ENCODE assay signal across 35 cellular contexts in genomic region chr15:29792426-29793159, GRCh38. TPM values are rescaled to one million over a fixed set of nuclear protein-coding genes. Genes with fewer than 3 reads are reported as not detected.
A peak's percentile ranks its signal among the peaks of the same experiment; 100 is the strongest.
DNase-seq lines count a peak whose midpoint lies in the region; ATAC-seq and TF ChIP-seq lines count a peak whose summit lies in the region.
"Had no signal": no experiment of that assay in that cellular context is flagged by ENCODE, and none has a peak within 500 bp of the region (broad histone marks: within the 10 kb centered on the region; RNA-seq: fewer than 3 reads in every experiment).

No MANE protein-coding gene starts in this region.

- H3K27me3 Mint-ChIP-seq in MCF 10A (ENCODE audit: insufficient read depth, unreplicated experiment): no peaks in the 10 kb centered on the region

- DNase-seq in MCF 10A (ENCODE audit: unreplicated experiment) (no peak), mammary epithelial cell (no peak), astrocyte of the spinal cord (ENCODE audit: low read depth, low spot score) (peak; percentile 63), fibroblast of the aortic adventitia (ENCODE audit: low read depth) (peak; percentile 15), smooth muscle cell (lab: John Stamatoyannopoulos, UW; ENCODE audit: unreplicated experiment) (no peak), ureter (ENCODE audit: low spot score) (no peak), ecto neural progenitor cell (ENCODE audit: low spot score) (no peak)
- DNase-seq: activated CD4-positive, alpha-beta T cell treated with anti-CD3 and anti-CD28 coated beads for 1 hour; activated CD8-positive, alpha-beta T cell treated with anti-CD3 and anti-CD28 coated beads, Interleukin-2, amount 10 ng/mL, durations not matched to agents 7 days and 5 days; activated naive CD4-positive, alpha-beta T cell treated with anti-CD3 and anti-CD28 coated beads, Interleukin-2, amount 50 U/mL, for 16 hours; amygdala; CD4-positive, alpha-beta memory T cell; DND-41; hippocampal formation; Kasumi-1; NCI-H1694; NCI-H446; NCI-H774; nephron progenitor cell; ovary; Peyer's patch; SHP77 treated with DMSO at 0.1 percent for 48 hours; small intestine; stimulated activated CD4-positive, alpha-beta T cell treated with anti-CD3 and anti-CD28 coated beads, Interleukin-1b, Interleukin-23, amount 100 ng/mL, for 48 hours had no signal

- H3K4me2 ChIP-seq in mammary epithelial cell (ENCODE audit: insufficient read depth, low read depth, low read length) (no peak overlapping the region), smooth muscle cell (peak overlapping the region; percentile 52)

- H4K20me1 ChIP-seq in mammary epithelial cell (ENCODE audit: insufficient read depth, low read length): no peaks in the 10 kb centered on the region
- peaks cover 58% of the 10 kb centered on the region for H4K20me1 ChIP-seq in smooth muscle cell (ENCODE audit: low read depth)

- H3K4me3 Mint-ChIP-seq in MCF 10A (ENCODE audit: unreplicated experiment): no peak overlapping the region
- H3K4me3 Mint-ChIP-seq: activated CD8-positive, alpha-beta T cell treated with anti-CD3 and anti-CD28 coated beads, Interleukin-2, amount 10 ng/mL, durations not matched to agents 7 days and 5 days; CD4-positive, alpha-beta memory T cell; nephron progenitor cell; stimulated activated naive CD8-positive, alpha-beta T cell treated with anti-CD3 and anti-CD28 coated beads, Interleukin-15, Interleukin-2, amounts not matched to agents 100 ng/mL and 50 ng/mL, for 24 hours had no signal

- H3K36me3 ChIP-seq in mammary epithelial cell (ENCODE audit: insufficient read depth, low read length): peaks cover 8% of the 10 kb centered on the region
- peaks cover 13% of the 10 kb centered on the region for H3K36me3 ChIP-seq in smooth muscle cell (ENCODE audit: low read depth)
- H3K36me3 ChIP-seq: gastroesophageal sphincter, ovary, Peyer's patch had no signal

- H3K4me3 ChIP-seq in mammary epithelial cell (replicated peaks in 1 of 3; ENCODE audit: insufficient read depth in 1 of 3, low read depth in 2 of 3, low read length in 3 of 3) (no peak overlapping the region), astrocyte of the spinal cord (ENCODE audit: low read depth, low read length) (no peak overlapping the region), fibroblast of the aortic adventitia (ENCODE audit: low read depth, low read length) (no peak overlapping the region), smooth muscle cell (no peak overlapping the region)
- H3K4me3 ChIP-seq: cardiac muscle cell, coronary artery, gastroesophageal sphincter, lung, ovary, Peyer's patch, thoracic aorta had no signal

- peaks cover 82% of the 10 kb centered on the region for H3K79me2 ChIP-seq in mammary epithelial cell (ENCODE audit: insufficient read depth, low read length)
- H3K79me2 ChIP-seq in smooth muscle cell (ENCODE audit: low read depth): peaks cover 70% of the 10 kb centered on the region

- H3K27ac ChIP-seq in mammary epithelial cell (ENCODE audit: insufficient read depth, low read depth, low read length) (no peak overlapping the region), smooth muscle cell (ENCODE audit: low read depth) (peak overlapping the region; percentile 43)
- H3K27ac ChIP-seq: 22Rv1, cardiac muscle cell, coronary artery, gastroesophageal sphincter, HL-60, ovary, Peyer's patch, thoracic aorta had no signal

- H3K9ac ChIP-seq in mammary epithelial cell (ENCODE audit: insufficient read depth, low read length) (no peak overlapping the region), smooth muscle cell (ENCODE audit: low read depth) (no peak overlapping the region)

- POLR2A ChIA-PET in MCF 10A (lab: Yijun Ruan, JAX): interaction anchor here (0.6 to 0.7 kb wide), 2 partner anchors 21 to 42 kb away, joined by 3 read pairs; no protein-coding TSS in a partner anchor

- peaks cover 5% of the 10 kb centered on the region for H3K9me3 ChIP-seq in mammary epithelial cell (replicated peaks; ENCODE audit: insufficient read depth, low read length)
- H3K9me3 ChIP-seq in smooth muscle cell (replicated peaks; ENCODE audit: low read depth): peaks cover 7% of the 10 kb centered on the region
- H3K9me3 ChIP-seq: gastroesophageal sphincter, ovary, Peyer's patch, thoracic aorta had no signal

- peaks cover 28% of the 10 kb centered on the region for H3K36me3 Mint-ChIP-seq in MCF 10A (ENCODE audit: insufficient read depth, unreplicated experiment)
- H3K36me3 Mint-ChIP-seq: CD4-positive, alpha-beta memory T cell had no signal

- peaks cover 23% of the 10 kb centered on the region for H3K4me1 Mint-ChIP-seq in MCF 10A (ENCODE audit: insufficient read depth, unreplicated experiment)
- H3K4me1 Mint-ChIP-seq: CD4-positive, alpha-beta memory T cell; nephron progenitor cell had no signal

- peak overlapping the region; percentile 35 for H3K27ac Mint-ChIP-seq in MCF 10A (ENCODE audit: low read depth, unreplicated experiment)
- H3K27ac Mint-ChIP-seq: activated CD8-positive, alpha-beta T cell treated with anti-CD3 and anti-CD28 coated beads, Interleukin-2, amount 10 ng/mL, durations not matched to agents 7 days and 5 days; activated T-helper 2 cell treated with anti-CD3 and anti-CD28 coated beads, Interferon-gamma antibody, Interleukin-2, Interleukin-4, amounts not matched to agents 10 μg/mL and 5 μg/mL and 100 μg/mL, durations not matched to agents 14 hours and 24 hours and 36 hours; CD4-positive, alpha-beta memory T cell; nephron progenitor cell; stimulated activated naive CD8-positive, alpha-beta T cell treated with anti-CD3 and anti-CD28 coated beads, Interleukin-15, Interleukin-2, amounts not matched to agents 100 ng/mL and 50 ng/mL, for 24 hours had no signal

- no peak for ATAC-seq in HG03108 (IDR thresholded peaks at IDR 0.05; ENCODE audit: unreplicated experiment)
- ATAC-seq: activated CD8-positive, alpha-beta T cell treated with anti-CD3 and anti-CD28 coated beads, Interleukin-2, amount 10 ng/mL, durations not matched to agents 7 days and 5 days; gastroesophageal sphincter had no signal

- dilution Hi-C loops in mammary epithelial cell (cut with HindIII; ENCODE audit: low sequenced_read_pairs): no loop called here

- H3K9me3 Mint-ChIP-seq in MCF 10A (ENCODE audit: unreplicated experiment): no peaks in the 10 kb centered on the region
- H3K9me3 Mint-ChIP-seq: activated T-helper 2 cell treated with anti-CD3 and anti-CD28 coated beads, Interferon-gamma antibody, Interleukin-2, Interleukin-4, amounts not matched to agents 10 μg/mL and 5 μg/mL and 100 μg/mL, durations not matched to agents 14 hours and 24 hours and 36 hours had no signal

- no peak overlapping the region for H2AFZ ChIP-seq in mammary epithelial cell (ENCODE audit: low read depth, low read length)
- no peak overlapping the region for H2AFZ ChIP-seq in smooth muscle cell (ENCODE audit: low read depth)

- BruUV-seq in MCF 10A (replicated peaks; lab: Mats Ljungman, UMichigan) (no TSS peak), mammary epithelial cell (replicated peaks; lab: Mats Ljungman, UMichigan) (no TSS peak)

- in situ Hi-C loops in mammary epithelial cell (cut with MboI; ENCODE audit: low sequenced_read_pairs in 2 of 2): no loop called here
- in situ Hi-C loops in astrocyte of the spinal cord (cut with HindIII; ENCODE audit: low sequenced_read_pairs): no loop called here

- intact Hi-C loops in MCF 10A (cut with micrococcal nuclease) (no loop called here), mammary epithelial cell (cut with micrococcal nuclease) (no loop called here)

- H3F3A ChIP-seq in smooth muscle cell (ENCODE audit: low read depth): peaks cover 9% of the 10 kb centered on the region

- 97% methylated on average over 2 of the region's 2 CpGs for WGBS in mammary epithelial cell (ENCODE audit: low coverage, missing lambda C conversion rate)
- 85% methylated on average over 2 of the region's 2 CpGs for WGBS in smooth muscle cell (ENCODE audit: low lambda C conversion rate)

- H3K27me3 ChIP-seq in mammary epithelial cell (ENCODE audit: insufficient read depth, low read length) (no peaks in the 10 kb centered on the region), smooth muscle cell (ENCODE audit: low read depth) (no peaks in the 10 kb centered on the region)
- H3K27me3 ChIP-seq: cardiac muscle cell, gastroesophageal sphincter, ovary, Peyer's patch had no signal

- CTCF ChIA-PET in MCF 10A (lab: Yijun Ruan, JAX) (interaction anchor here (0.6 to 1.5 kb wide), 3 partner anchors 9 to 238 kb away, joined by 3 to 4 read pairs (median 3); no protein-coding TSS in a partner anchor), mammary epithelial cell (lab: Charles Lee; ENCODE audit: low non-redundant PET) (no interaction called here)

- TF ChIP-seq CTCF in MCF 10A (IDR thresholded peaks at IDR 0.05; ENCODE audit: unreplicated experiment) (no peak), mammary epithelial cell (conservative IDR thresholded peaks at IDR 0.05 in 1 of 2, IDR thresholded peaks at IDR 0.05 in 1 of 2; ENCODE audit: extremely low read depth in 1 of 2, insufficient read depth in 1 of 2, low read depth in 1 of 2, low read length in 2 of 2) (no peak), astrocyte of the spinal cord (IDR thresholded peaks at IDR 0.05; ENCODE audit: low read depth, low read length) (no peak), fibroblast of the aortic adventitia (IDR thresholded peaks at IDR 0.05; ENCODE audit: insufficient read depth, low read length) (no peak), smooth muscle cell (IDR thresholded peaks at IDR 0.05; ENCODE audit: borderline replicate concordance, insufficient read depth, poor library complexity, severe bottlenecking) (no peak)

- peaks cover 9% of the 10 kb centered on the region for H3K4me1 ChIP-seq in mammary epithelial cell (ENCODE audit: insufficient read depth, low read length)
- peaks cover 7% of the 10 kb centered on the region for H3K4me1 ChIP-seq in smooth muscle cell (ENCODE audit: low read depth)
- H3K4me1 ChIP-seq: Peyer's patch had no signal

RNA-seq across cellular contexts. Expression of gene TJP1, which starts 29.7 kb away (rescaled TPM):
- total RNA-seq in MCF 10A (2022): 114 and 137 TPM in 2 replicates
- total RNA-seq in mammary epithelial cell: 100 to 1,000 TPM in 1 of 2 donors, 10 to 100 TPM in 1; 91.7 to 109 TPM
- 53.0 TPM for polyA plus RNA-seq in mammary epithelial cell
- 97.8 TPM for polyA minus RNA-seq in mammary epithelial cell
- 94.2 and 95.3 TPM in 2 replicates for total RNA-seq in fibroblast of the aortic adventitia (ENCODE audit: low replicate concordance)
- 73.1 and 89.6 TPM in 2 replicates for total RNA-seq in smooth muscle cell
- polyA plus RNA-seq in smooth muscle cell: 28.4 and 48.0 TPM in 2 replicates
- 120 TPM for total RNA-seq in ureter
- total RNA-seq: activated CD8-positive, alpha-beta T cell treated with anti-CD3 and anti-CD28 coated beads, Interleukin-2, amount 10 ng/mL, durations not matched to agents 7 days and 5 days; activated T-helper 2 cell treated with anti-CD3 and anti-CD28 coated beads, Interferon-gamma antibody, Interleukin-2, Interleukin-4, amounts not matched to agents 10 μg/mL and 5 μg/mL and 100 μg/mL, durations not matched to agents 14 hours and 24 hours and 36 hours; CD4-positive, alpha-beta memory T cell; T-helper 2 cell treated with Interferon-gamma antibody and Interleukin-4, amounts not matched to agents 100 ng/mL and 5 ng/mL, for 36 hours had no signal
- polyA plus RNA-seq: CD4-positive, alpha-beta memory T cell had no signal

Comparison
In these comparisons a context has a peak if more than half of its experiments do, and no peak if none do; other contexts are left out.
1. DNase-seq: peak in astrocyte of the spinal cord (single experiment) and fibroblast of the aortic adventitia (single experiment); none in MCF 10A (single experiment), mammary epithelial cell (single experiment), smooth muscle cell (single experiment), ureter (single experiment) and ecto neural progenitor cell (single experiment).